Comparison of ENCODE assay signal across 23 cellular contexts in the genomic region with DNA sequence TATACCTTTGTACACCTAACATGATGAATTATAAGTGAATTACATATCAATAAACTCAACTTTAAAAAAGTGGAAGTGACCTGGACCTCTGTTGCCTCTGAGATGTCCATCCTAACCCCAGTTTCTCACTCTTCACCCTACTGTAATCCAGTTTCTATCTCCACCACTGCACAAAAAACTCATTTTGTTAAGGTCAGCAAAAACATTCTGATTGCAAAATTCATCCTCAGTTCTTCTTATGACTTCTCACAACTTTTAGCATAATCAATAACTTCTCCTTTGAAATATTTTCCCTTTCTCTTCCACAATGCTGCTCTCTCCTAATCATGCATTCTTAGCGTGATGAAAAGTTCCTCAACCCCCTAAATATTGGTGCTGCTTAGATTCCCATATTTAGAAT.
"Had no signal": no experiment of that assay in that cellular context is flagged by ENCODE, and none has a peak within 500 bp of the region (broad histone marks: within the 10 kb centered on the region; RNA-seq: fewer than 3 reads in every experiment).

No MANE protein-coding gene starts in this region.

- H2AFZ ChIP-seq: hepatocyte had no signal

- ATAC-seq: foreskin keratinocyte, gastroesophageal sphincter, heart left ventricle, left cardiac atrium, left lung, left ventricle myocardium superior, lower lobe of right lung, mucosa of descending colon had no signal

- H3K27me3 ChIP-seq: dorsolateral prefrontal cortex, esophagus muscularis mucosa, gastroesophageal sphincter, hepatocyte, left lung had no signal

- FAIRE-seq: colon, endothelial cell of umbilical vein, frontal cortex had no signal

- H3K79me2 ChIP-seq: hepatocyte had no signal

- H3K4me2 ChIP-seq: hepatocyte had no signal

- H3K36me3 ChIP-seq: esophagus muscularis mucosa, gastroesophageal sphincter, heart left ventricle, left lung, lower lobe of right lung had no signal

- H3K4me3 ChIP-seq: coronary artery, dorsolateral prefrontal cortex, esophagus muscularis mucosa, gastroesophageal sphincter, heart left ventricle, hepatocyte, left lung, lower lobe of right lung, mucosa of descending colon had no signal

- DNase-seq: dermis blood vessel endothelial cell; dorsolateral prefrontal cortex; effector CD4-positive, alpha-beta T cell; effector memory CD4-positive, alpha-beta T cell; foreskin keratinocyte; heart left ventricle; hypothalamus; immature natural killer cell; islet precursor cell; left cardiac atrium; left lung; left ventricle myocardium superior; lower lobe of right lung; mesenchymal stem cell; mucosa of descending colon; naive B cell had no signal

- H3K27ac ChIP-seq: coronary artery, dorsolateral prefrontal cortex, esophagus muscularis mucosa, foreskin keratinocyte, gastroesophageal sphincter, heart left ventricle, hepatocyte, left lung, lower lobe of right lung had no signal

- H3K4me1 ChIP-seq: esophagus muscularis mucosa, foreskin keratinocyte, gastroesophageal sphincter, heart left ventricle, left lung, lower lobe of right lung had no signal

- H3K9me3 ChIP-seq: gastroesophageal sphincter, left lung, lower lobe of right lung, mucosa of descending colon had no signal
